In the genomic region with DNA sequence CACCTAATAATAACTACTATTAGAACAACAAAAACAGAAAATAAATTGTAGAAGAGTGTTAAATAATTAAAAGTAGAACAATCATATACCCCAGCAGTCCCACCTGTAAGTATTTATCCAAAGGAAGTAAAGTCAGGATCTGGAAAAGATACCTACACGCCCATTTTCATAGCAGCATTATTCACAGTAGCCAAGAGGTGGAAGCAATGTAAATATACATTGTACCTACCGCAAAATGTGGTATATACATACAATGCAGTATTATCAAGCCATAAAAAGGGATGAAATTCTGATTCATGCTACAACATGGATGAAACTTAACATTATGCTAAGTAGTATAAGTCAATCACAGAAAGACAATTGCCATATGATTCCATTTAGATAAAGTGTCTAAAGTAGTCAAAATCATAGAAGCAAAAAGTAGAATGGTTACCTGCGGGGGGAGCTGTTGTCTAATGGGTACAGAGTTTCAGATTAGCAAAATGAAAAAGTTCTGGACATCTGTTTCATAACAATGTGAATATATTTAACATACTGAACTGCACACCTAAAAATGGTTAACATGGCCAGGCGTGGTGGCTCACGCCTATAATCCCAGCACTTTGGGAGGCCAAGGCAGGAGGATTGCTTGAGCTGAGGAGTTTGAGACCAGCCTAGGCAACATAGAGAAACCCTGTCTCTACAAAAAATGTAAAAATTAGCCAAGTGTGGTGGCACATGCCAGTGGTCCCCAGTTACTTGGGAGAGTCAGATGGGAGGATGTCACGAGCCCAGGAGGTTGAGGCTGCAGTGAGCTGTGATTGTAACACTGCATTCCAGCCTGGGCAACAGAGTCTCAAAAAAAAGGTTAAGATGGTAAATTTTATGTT, we compare ENCODE assay signal across 8 cellular contexts. TPM values are rescaled to one million over a fixed set of nuclear protein-coding genes. Genes with fewer than 3 reads are reported as not detected.
DNase-seq lines count a peak whose midpoint lies in the region; ATAC-seq and TF ChIP-seq lines count a peak whose summit lies in the region.

No MANE protein-coding gene starts in this region.

- H3K9me3 Mint-ChIP-seq in activated naive CD4-positive, alpha-beta T cell treated with anti-CD3 and anti-CD28 coated beads, Interleukin-2, amount 50 U/mL, for 72 hours: no peaks in the 10 kb centered on the region

- H3K4me3 ChIP-seq in RWPE2 (ENCODE audit: severe bottlenecking) (no peak overlapping the region), left ventricle myocardium inferior (no peak overlapping the region)

- H3K27me3 ChIP-seq in RWPE2 (ENCODE audit: insufficient read depth, poor library complexity, severe bottlenecking): no peaks in the 10 kb centered on the region
- H3K27me3 ChIP-seq in left ventricle myocardium inferior (ENCODE audit: low read depth): no peaks in the 10 kb centered on the region

- H3K4me1 ChIP-seq in RWPE2 (ENCODE audit: insufficient read depth, poor library complexity, severe bottlenecking): no peaks in the 10 kb centered on the region
- peaks cover 5% of the 10 kb centered on the region for H3K4me1 ChIP-seq in left ventricle myocardium inferior

- no peaks in the 10 kb centered on the region for H3K36me3 ChIP-seq in RWPE2 (ENCODE audit: low read depth)
- no peaks in the 10 kb centered on the region for H3K36me3 ChIP-seq in left ventricle myocardium inferior

- DNase-seq in ELR (ENCODE audit: low read depth): peak; percentile 79
- peak; percentile 75 for DNase-seq in LHCN-M2 (ENCODE audit: low read depth)
- no peak for DNase-seq in RWPE2 (ENCODE audit: low spot score)
- peak in 1 of 2 donors; percentile 25 for DNase-seq in activated naive CD4-positive, alpha-beta T cell treated with anti-CD3 and anti-CD28 coated beads, Interleukin-2, amount 50 U/mL, for 72 hours (ENCODE audit: low spot score in 2 of 2)
- no peak for DNase-seq in left ventricle myocardium inferior
- DNase-seq in stimulated activated CD4-positive, alpha-beta T cell treated with anti-CD3 and anti-CD28 coated beads, Interleukin-1b, Interleukin-23, amount 100 ng/mL, for 48 hours: peak; percentile 30
- no peak for DNase-seq in amniotic stem cell (lab: John Stamatoyannopoulos, UW)

- TF ChIP-seq CTCF in RWPE2 (IDR thresholded peaks at IDR 0.05; ENCODE audit: poor library complexity, severe bottlenecking): peak; percentile 89
- TF ChIP-seq CTCF in left ventricle myocardium inferior (IDR thresholded peaks at IDR 0.05; ENCODE audit: borderline replicate concordance): peak; percentile 74

- H3K27ac Mint-ChIP-seq in activated naive CD4-positive, alpha-beta T cell treated with anti-CD3 and anti-CD28 coated beads, Interleukin-2, amount 50 U/mL, for 72 hours: peak overlapping the region in 1 of 2 donors; percentile 36

- H3K27ac ChIP-seq in RWPE2 (ENCODE audit: poor library complexity, severe bottlenecking) (no peak overlapping the region), left ventricle myocardium inferior (replicated peaks) (peak overlapping the region; percentile 43)

- no peaks in the 10 kb centered on the region for H3K36me3 Mint-ChIP-seq in activated naive CD4-positive, alpha-beta T cell treated with anti-CD3 and anti-CD28 coated beads, Interleukin-2, amount 50 U/mL, for 72 hours

- H3K9me3 ChIP-seq in RWPE2 (ENCODE audit: severe bottlenecking) (no peaks in the 10 kb centered on the region), left ventricle myocardium inferior (replicated peaks) (no peaks in the 10 kb centered on the region)

- ATAC-seq in RWPE2 (ENCODE audit: low read depth) (peak; percentile 70), GM18502 (IDR thresholded peaks at IDR 0.05; ENCODE audit: poor library complexity, unreplicated experiment) (no peak)
- peak; percentile 72 to 73 for ATAC-seq in activated naive CD4-positive, alpha-beta T cell treated with anti-CD3 and anti-CD28 coated beads, Interleukin-2, amount 50 U/mL, for 72 hours

- intact Hi-C loops in left ventricle myocardium inferior (cut with micrococcal nuclease): loop anchor here (5.0 to 10.0 kb wide), 2 partner anchors 257 to 334 kb away; partner anchors contain the start of gene H2AZ2

RNA-seq across cellular contexts. Expression of gene TMED4, which starts 6.0 kb away (rescaled TPM):
- total RNA-seq in LHCN-M2 (2014; rRNA removed) (241 and 253 TPM in 2 replicates), left ventricle myocardium inferior (61.9 TPM)
- 69.9 TPM for polyA plus RNA-seq in LHCN-M2 (2012)
- total RNA-seq in activated naive CD4-positive, alpha-beta T cell treated with anti-CD3 and anti-CD28 coated beads, Interleukin-2, amount 50 U/mL, for 72 hours: 100 to 1,000 TPM in 1 of 2 donors, 10 to 100 TPM in 1; 67.1 to 114 TPM

RNA-seq across cellular contexts. Expression of gene DDX56, which starts 14.4 kb away (rescaled TPM):
- 122 and 131 TPM in 2 replicates for total RNA-seq in LHCN-M2 (2014; rRNA removed)
- polyA plus RNA-seq in LHCN-M2 (2012): 87.1 TPM
- 10 to 100 TPM; 83.4 to 92.7 TPM for total RNA-seq in activated naive CD4-positive, alpha-beta T cell treated with anti-CD3 and anti-CD28 coated beads, Interleukin-2, amount 50 U/mL, for 72 hours
- total RNA-seq in left ventricle myocardium inferior: 27.1 TPM

RNA-seq across cellular contexts. Expression of gene OGDH, which starts 18.4 kb away (rescaled TPM):
- 99.8 and 104 TPM in 2 replicates for total RNA-seq in LHCN-M2 (2014; rRNA removed)
- polyA plus RNA-seq in LHCN-M2 (2012): 93.3 TPM
- 100 to 1,000 TPM in 1 of 2 donors, 10 to 100 TPM in 1; 53.2 to 106 TPM for total RNA-seq in activated naive CD4-positive, alpha-beta T cell treated with anti-CD3 and anti-CD28 coated beads, Interleukin-2, amount 50 U/mL, for 72 hours
- total RNA-seq in left ventricle myocardium inferior: 677 TPM

RNA-seq across cellular contexts. Expression of gene NPC1L1, which starts 46.9 kb away (rescaled TPM):
- total RNA-seq in LHCN-M2 (2014; rRNA removed) (not detected in 2 replicates), left ventricle myocardium inferior (0.19 TPM)
- polyA plus RNA-seq in LHCN-M2 (2012): not detected
- under 1 TPM; 0.06 to 0.14 TPM for total RNA-seq in activated naive CD4-positive, alpha-beta T cell treated with anti-CD3 and anti-CD28 coated beads, Interleukin-2, amount 50 U/mL, for 72 hours

Comparison
In these comparisons a context has a peak if more than half of its experiments do, and no peak if none do; other contexts are left out.
1. DNase-seq: peak in ELR (single experiment), LHCN-M2 (single experiment) and stimulated activated CD4-positive, alpha-beta T cell treated with anti-CD3 and anti-CD28 coated beads, Interleukin-1b, Interleukin-23, amount 100 ng/mL, for 48 hours (single experiment); none in RWPE2 (single experiment), left ventricle myocardium inferior (single experiment) and amniotic stem cell (single experiment).